25 cellular contexts compared by ENCODE assay signal in genomic region chr9:27679338-27679737, GRCh38.
"Had no signal": no experiment of that assay in that cellular context is flagged by ENCODE, and none has a peak within 500 bp of the region (broad histone marks: within the 10 kb centered on the region; RNA-seq: fewer than 3 reads in every experiment).

No MANE protein-coding gene starts in this region.

- H3K27ac ChIP-seq: lower lobe of right lung, ovary, right atrium auricular region, right lobe of liver, transverse colon, upper lobe of left lung, vagina had no signal

- H3K9me3 ChIP-seq: lower lobe of right lung, ovary, right atrium auricular region, right lobe of liver, transverse colon, upper lobe of left lung, vagina had no signal

- H3K4me3 ChIP-seq: lower lobe of right lung, ovary, right atrium auricular region, right lobe of liver, smooth muscle cell, transverse colon, upper lobe of left lung, vagina had no signal

- H3K9me3 Mint-ChIP-seq: naive thymus-derived CD8-positive, alpha-beta T cell; nephron; stimulated activated memory B cell treated with anti-CD40 and anti-IgM and Interleukin-4, amounts not matched to agents 10 μg/mL and 1 μg/mL and 100 μg/mL, for 72 hours; stimulated activated naive CD8-positive, alpha-beta T cell treated with anti-CD3 and anti-CD28 coated beads, Interleukin-15, amount 100 ng/mL, for 72 hours had no signal

- ATAC-seq: left cardiac atrium; left lobe of liver; lower lobe of right lung; naive thymus-derived CD8-positive, alpha-beta T cell; right lobe of liver; stimulated activated memory B cell treated with anti-CD40 and anti-IgM and Interleukin-4, amounts not matched to agents 10 μg/mL and 1 μg/mL and 100 μg/mL, for 72 hours; stimulated activated naive CD8-positive, alpha-beta T cell treated with anti-CD3 and anti-CD28 coated beads, Interleukin-15, amount 100 ng/mL, for 72 hours had no signal

- DNase-seq: kidney glomerular epithelial cell; left cardiac atrium; lower lobe of right lung; mammary epithelial cell; mesenchymal stem cell; naive thymus-derived CD8-positive, alpha-beta T cell; ovary; right lobe of liver; stimulated activated CD4-positive, alpha-beta T cell treated with anti-CD3 and anti-CD28 coated beads, Interleukin-1b, Interleukin-23, amount 100 ng/mL, for 48 hours; stimulated activated CD4-positive, alpha-beta T cell treated with anti-CD3 and anti-CD28 coated beads, Interleukin-2, amount 100 ng/mL, for 48 hours; stimulated activated CD4-positive, alpha-beta T cell treated with anti-CD3 and anti-CD28 coated beads, Interleukin-4, amount 100 ng/mL, for 4 hours; stimulated activated CD8-positive, alpha-beta memory T cell treated with anti-CD3 and anti-CD28 coated beads, Interleukin-4, amount 100 ng/mL, for 48 hours; stimulated activated naive CD4-positive, alpha-beta T cell treated with Interleukin-2 at 50 U/mL for 16 hours; stimulated activated naive CD8-positive, alpha-beta T cell treated with anti-CD3 and anti-CD28 coated beads, Interleukin-15, amount 100 ng/mL, for 72 hours; substantia nigra; transverse colon; upper lobe of left lung had no signal

- H3K27me3 ChIP-seq: ovary, right atrium auricular region, right lobe of liver, transverse colon, upper lobe of left lung, vagina had no signal

- H3K4me1 Mint-ChIP-seq: naive thymus-derived CD8-positive, alpha-beta T cell; nephron; stimulated activated memory B cell treated with anti-CD40 and anti-IgM and Interleukin-4, amounts not matched to agents 10 μg/mL and 1 μg/mL and 100 μg/mL, for 72 hours; stimulated activated naive CD8-positive, alpha-beta T cell treated with anti-CD3 and anti-CD28 coated beads, Interleukin-15, amount 100 ng/mL, for 72 hours had no signal

- H3K36me3 Mint-ChIP-seq: naive thymus-derived CD8-positive, alpha-beta T cell; stimulated activated memory B cell treated with anti-CD40 and anti-IgM and Interleukin-4, amounts not matched to agents 10 μg/mL and 1 μg/mL and 100 μg/mL, for 72 hours had no signal

- H3K36me3 ChIP-seq: lower lobe of right lung, ovary, right atrium auricular region, right lobe of liver, transverse colon, upper lobe of left lung, vagina had no signal

- H3K4me2 ChIP-seq: smooth muscle cell had no signal

- H3K27ac Mint-ChIP-seq: naive thymus-derived CD8-positive, alpha-beta T cell; nephron; progenitor cell of endocrine pancreas; stimulated activated memory B cell treated with anti-CD40 and anti-IgM and Interleukin-4, amounts not matched to agents 10 μg/mL and 1 μg/mL and 100 μg/mL, for 72 hours had no signal

- H3K4me1 ChIP-seq: lower lobe of right lung, right atrium auricular region, right lobe of liver, transverse colon, upper lobe of left lung, vagina had no signal

- H3K27me3 Mint-ChIP-seq: progenitor cell of endocrine pancreas; stimulated activated memory B cell treated with anti-CD40 and anti-IgM and Interleukin-4, amounts not matched to agents 10 μg/mL and 1 μg/mL and 100 μg/mL, for 72 hours had no signal

- H3K4me3 Mint-ChIP-seq: naive thymus-derived CD8-positive, alpha-beta T cell; nephron; neural crest cell; stimulated activated memory B cell treated with anti-CD40 and anti-IgM and Interleukin-4, amounts not matched to agents 10 μg/mL and 1 μg/mL and 100 μg/mL, for 72 hours; stimulated activated naive CD8-positive, alpha-beta T cell treated with anti-CD3 and anti-CD28 coated beads, Interleukin-15, amount 100 ng/mL, for 72 hours had no signal
